Comparison of ENCODE assay signal across 1 cellular context in the genomic region with DNA sequence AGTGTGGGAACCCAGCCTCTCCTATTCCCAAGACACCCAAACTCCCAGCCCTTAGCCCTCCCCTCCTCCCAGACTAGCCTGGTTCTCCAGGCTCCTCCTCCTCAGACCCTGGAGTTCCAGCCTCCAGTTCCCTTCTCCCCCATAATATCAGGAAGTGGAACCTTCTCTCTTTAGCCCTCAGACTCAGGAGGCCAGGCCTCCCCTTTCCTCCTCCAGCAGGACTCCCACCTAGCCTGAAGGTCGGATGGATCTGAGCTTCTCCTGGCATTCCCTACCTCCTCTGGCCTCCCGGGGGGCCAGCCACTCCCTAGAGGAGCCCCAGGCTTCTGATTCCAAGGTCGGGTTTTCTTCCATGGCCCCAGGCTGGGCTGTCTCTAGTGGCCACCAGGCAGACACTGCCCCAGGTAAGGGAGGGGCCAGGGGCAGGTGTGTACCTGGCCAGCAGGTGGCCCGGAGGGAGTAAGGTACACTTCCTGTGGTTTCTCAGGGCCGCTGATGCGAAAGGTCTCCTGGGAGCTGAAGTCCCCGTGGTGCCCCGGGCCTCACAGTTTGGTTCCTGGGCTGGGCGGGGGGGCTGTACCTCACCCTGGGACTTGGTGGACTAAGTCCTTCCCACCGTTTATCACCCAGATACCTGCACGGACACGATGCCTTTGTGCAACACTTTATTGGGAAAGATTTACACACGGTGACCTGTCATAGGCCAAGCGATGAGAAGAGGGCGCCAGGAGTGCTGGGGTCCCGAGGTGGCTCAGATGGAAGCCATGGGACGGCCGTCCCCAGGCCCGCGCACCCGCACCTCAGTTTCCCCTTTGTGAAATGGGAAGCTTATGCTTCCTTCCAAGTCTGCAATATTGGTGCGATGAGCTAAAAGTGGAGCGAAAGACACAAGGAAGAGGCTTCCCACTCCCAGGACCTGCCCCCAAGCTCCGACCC.
A peak's percentile ranks its signal among the peaks of the same experiment; 100 is the strongest.
TF ChIP-seq lines count a peak whose summit lies in the region.

A gene with protein sequence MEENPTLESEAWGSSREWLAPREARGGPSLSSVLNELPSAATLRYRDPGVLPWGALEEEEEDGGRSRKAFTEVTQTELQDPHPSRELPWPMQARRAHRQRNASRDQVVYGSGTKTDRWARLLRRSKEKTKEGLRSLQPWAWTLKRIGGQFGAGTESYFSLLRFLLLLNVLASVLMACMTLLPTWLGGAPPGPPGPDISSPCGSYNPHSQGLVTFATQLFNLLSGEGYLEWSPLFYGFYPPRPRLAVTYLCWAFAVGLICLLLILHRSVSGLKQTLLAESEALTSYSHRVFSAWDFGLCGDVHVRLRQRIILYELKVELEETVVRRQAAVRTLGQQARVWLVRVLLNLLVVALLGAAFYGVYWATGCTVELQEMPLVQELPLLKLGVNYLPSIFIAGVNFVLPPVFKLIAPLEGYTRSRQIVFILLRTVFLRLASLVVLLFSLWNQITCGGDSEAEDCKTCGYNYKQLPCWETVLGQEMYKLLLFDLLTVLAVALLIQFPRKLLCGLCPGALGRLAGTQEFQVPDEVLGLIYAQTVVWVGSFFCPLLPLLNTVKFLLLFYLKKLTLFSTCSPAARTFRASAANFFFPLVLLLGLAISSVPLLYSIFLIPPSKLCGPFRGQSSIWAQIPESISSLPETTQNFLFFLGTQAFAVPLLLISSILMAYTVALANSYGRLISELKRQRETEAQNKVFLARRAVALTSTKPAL (minus strand): TSS at position 397 of the 936 bp plus-strand sequence. CDS start 43 bp downstream, at position 354.

TF ChIP-seq in GM23338, 12 proteins besides CTCF, POLR2A, EP300 and RAD21 (continued from another document):
- TF ChIP-seq, protein P1, sequence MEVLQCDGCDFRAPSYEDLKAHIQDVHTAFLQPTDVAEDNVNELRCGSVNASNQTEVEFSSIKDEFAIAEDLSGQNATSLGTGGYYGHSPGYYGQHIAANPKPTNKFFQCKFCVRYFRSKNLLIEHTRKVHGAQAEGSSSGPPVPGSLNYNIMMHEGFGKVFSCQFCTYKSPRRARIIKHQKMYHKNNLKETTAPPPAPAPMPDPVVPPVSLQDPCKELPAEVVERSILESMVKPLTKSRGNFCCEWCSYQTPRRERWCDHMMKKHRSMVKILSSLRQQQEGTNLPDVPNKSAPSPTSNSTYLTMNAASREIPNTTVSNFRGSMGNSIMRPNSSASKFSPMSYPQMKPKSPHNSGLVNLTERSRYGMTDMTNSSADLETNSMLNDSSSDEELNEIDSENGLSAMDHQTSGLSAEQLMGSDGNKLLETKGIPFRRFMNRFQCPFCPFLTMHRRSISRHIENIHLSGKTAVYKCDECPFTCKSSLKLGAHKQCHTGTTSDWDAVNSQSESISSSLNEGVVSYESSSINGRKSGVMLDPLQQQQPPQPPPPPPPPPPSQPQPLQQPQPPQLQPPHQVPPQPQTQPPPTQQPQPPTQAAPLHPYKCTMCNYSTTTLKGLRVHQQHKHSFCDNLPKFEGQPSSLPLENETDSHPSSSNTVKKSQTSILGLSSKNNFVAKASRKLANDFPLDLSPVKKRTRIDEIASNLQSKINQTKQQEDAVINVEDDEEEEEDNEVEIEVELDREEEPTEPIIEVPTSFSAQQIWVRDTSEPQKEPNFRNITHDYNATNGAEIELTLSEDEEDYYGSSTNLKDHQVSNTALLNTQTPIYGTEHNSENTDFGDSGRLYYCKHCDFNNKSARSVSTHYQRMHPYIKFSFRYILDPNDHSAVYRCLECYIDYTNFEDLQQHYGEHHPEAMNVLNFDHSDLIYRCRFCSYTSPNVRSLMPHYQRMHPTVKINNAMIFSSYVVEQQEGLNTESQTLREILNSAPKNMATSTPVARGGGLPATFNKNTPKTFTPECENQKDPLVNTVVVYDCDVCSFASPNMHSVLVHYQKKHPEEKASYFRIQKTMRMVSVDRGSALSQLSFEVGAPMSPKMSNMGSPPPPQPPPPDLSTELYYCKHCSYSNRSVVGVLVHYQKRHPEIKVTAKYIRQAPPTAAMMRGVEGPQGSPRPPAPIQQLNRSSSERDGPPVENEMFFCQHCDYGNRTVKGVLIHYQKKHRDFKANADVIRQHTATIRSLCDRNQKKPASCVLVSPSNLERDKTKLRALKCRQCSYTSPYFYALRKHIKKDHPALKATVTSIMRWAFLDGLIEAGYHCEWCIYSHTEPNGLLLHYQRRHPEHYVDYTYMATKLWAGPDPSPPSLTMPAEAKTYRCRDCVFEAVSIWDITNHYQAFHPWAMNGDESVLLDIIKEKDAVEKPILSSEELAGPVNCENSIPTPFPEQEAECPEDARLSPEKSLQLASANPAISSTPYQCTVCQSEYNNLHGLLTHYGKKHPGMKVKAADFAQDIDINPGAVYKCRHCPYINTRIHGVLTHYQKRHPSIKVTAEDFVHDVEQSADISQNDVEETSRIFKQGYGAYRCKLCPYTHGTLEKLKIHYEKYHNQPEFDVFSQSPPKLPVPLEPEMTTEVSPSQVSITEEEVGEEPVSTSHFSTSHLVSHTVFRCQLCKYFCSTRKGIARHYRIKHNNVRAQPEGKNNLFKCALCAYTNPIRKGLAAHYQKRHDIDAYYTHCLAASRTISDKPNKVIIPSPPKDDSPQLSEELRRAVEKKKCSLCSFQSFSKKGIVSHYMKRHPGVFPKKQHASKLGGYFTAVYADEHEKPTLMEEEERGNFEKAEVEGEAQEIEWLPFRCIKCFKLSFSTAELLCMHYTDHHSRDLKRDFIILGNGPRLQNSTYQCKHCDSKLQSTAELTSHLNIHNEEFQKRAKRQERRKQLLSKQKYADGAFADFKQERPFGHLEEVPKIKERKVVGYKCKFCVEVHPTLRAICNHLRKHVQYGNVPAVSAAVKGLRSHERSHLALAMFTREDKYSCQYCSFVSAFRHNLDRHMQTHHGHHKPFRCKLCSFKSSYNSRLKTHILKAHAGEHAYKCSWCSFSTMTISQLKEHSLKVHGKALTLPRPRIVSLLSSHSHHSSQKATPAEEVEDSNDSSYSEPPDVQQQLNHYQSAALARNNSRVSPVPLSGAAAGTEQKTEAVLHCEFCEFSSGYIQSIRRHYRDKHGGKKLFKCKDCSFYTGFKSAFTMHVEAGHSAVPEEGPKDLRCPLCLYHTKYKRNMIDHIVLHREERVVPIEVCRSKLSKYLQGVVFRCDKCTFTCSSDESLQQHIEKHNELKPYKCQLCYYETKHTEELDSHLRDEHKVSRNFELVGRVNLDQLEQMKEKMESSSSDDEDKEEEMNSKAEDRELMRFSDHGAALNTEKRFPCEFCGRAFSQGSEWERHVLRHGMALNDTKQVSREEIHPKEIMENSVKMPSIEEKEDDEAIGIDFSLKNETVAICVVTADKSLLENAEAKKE (CRISPR knock-in tag; IDR thresholded peaks at IDR 0.05), result 0 out of 2 replicates have a peak, but pooled peaks have one; percentile 19
